ENCODE assay signal across 33 cellular contexts in the genomic region with DNA sequence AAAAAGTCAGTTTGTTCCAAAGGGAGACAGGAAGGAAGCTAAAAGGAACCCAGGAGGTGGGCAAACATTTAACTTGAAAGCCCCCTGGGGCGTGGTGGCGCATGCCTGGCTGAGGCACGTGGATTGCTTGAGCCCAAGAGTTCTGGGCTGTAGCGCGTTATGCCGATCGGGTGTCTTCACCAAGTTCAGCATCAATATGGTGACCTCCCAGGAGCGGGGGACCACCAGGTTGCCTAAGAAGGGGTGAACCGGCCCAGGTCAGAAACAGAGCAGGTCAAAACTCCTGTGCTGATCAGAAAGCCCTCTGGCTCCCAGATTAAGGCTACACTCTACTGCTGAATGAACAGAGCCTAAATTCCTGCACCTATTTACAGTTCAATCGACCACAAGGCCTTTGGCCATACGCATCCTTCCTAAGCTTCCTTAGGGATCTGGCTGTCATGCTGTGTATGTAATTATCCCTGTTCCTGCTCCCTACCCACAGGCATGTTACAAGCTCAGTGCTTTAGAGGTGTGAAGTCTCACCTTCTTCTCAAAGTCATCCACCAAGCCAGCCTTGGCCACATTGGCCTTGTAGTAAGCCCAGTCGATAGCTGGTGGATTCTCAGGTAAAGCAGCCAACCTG.
"Had no signal": no experiment of that assay in that cellular context is flagged by ENCODE, and none has a peak within 500 bp of the region (broad histone marks: within the 10 kb centered on the region; RNA-seq: fewer than 3 reads in every experiment).

No MANE protein-coding gene starts in this region.

- H3K27me3 Mint-ChIP-seq: activated naive CD8-positive, alpha-beta T cell treated with anti-CD3 and anti-CD28 coated beads for 36 hours; stimulated activated naive CD8-positive, alpha-beta T cell treated with anti-CD3 and anti-CD28 coated beads, Interleukin-15, Interleukin-2, amounts not matched to agents 100 ng/mL and 50 ng/mL, for 24 hours had no signal

- FAIRE-seq: colon, urothelium cell line had no signal

- ATAC-seq: body of pancreas, gastrocnemius medialis, sciatic nerve had no signal

- H3K36me3 ChIP-seq: ovary, prostate gland had no signal

- H3K4me3 ChIP-seq: adrenal gland, body of pancreas, gastrocnemius medialis, left ventricle myocardium inferior, lung, ovary, prostate gland, skin epidermis, thoracic aorta had no signal

- DNase-seq: activated CD4-positive, alpha-beta T cell treated with anti-CD3 and anti-CD28 coated beads for 4 hours; activated CD4-positive, alpha-beta T cell treated with anti-CD3 and anti-CD28 coated beads, Interleukin-2, amount 50 U/mL, for 48 hours; activated CD4-positive, CD25-positive, alpha-beta regulatory T cell; activated CD8-positive, alpha-beta memory T cell treated with anti-CD3 and anti-CD28 coated beads, Interleukin-2, amount 50 U/mL, for 4 hours; activated effector memory CD4-positive, alpha-beta T cell treated with anti-CD3 and anti-CD28 coated beads, Interleukin-2, amount 50 U/mL, for 16 hours; activated naive CD4-positive, alpha-beta T cell treated with anti-CD3 and anti-CD28 coated beads for 36 hours; activated naive CD8-positive, alpha-beta T cell treated with anti-CD3 and anti-CD28 coated beads for 36 hours; activated T-cell treated with anti-CD3 and anti-CD28 coated beads, Interleukin-2, amount 50 U/mL, for 1 hour; adrenal gland; aorta; body of pancreas; dermis blood vessel endothelial cell; effector CD4-positive, alpha-beta T cell; erythroblast; gastrocnemius medialis; glutamatergic neuron; islet precursor cell; left ventricle myocardium inferior; ovary; retina; stimulated activated CD4-positive, alpha-beta T cell treated with anti-CD3 and anti-CD28 coated beads, Interleukin-12 subunit alpha, Interleukin-12 subunit beta, amount 100 ng/mL, for 4 hours; stimulated activated CD4-positive, alpha-beta T cell treated with anti-CD3 and anti-CD28 coated beads, Interleukin-4, amount 100 ng/mL, for 1 hour; trophoblast cell had no signal

- H3K9me3 ChIP-seq: adrenal gland, body of pancreas, gastrocnemius medialis, left ventricle myocardium inferior, ovary, prostate gland, thoracic aorta had no signal

- H3K27ac Mint-ChIP-seq: activated naive CD4-positive, alpha-beta T cell treated with anti-CD3 and anti-CD28 coated beads for 36 hours; activated naive CD8-positive, alpha-beta T cell treated with anti-CD3 and anti-CD28 coated beads for 36 hours; activated T-helper 1 cell treated with anti-CD3 and anti-CD28 coated beads, Interleukin-12 subunit alpha, Interleukin-12 subunit beta, Interleukin-2, Interleukin-4 antibody, amounts not matched to agents 30 ng/mL and 10 ng/mL and 1 ng/mL, durations not matched to agents 14 hours and 24 hours and 36 hours; nephron; stimulated activated naive CD8-positive, alpha-beta T cell treated with anti-CD3 and anti-CD28 coated beads, Interleukin-15, Interleukin-2, amounts not matched to agents 100 ng/mL and 50 ng/mL, for 24 hours had no signal

- H3K9me3 Mint-ChIP-seq: activated naive CD4-positive, alpha-beta T cell treated with anti-CD3 and anti-CD28 coated beads for 36 hours; activated naive CD8-positive, alpha-beta T cell treated with anti-CD3 and anti-CD28 coated beads for 36 hours; activated T-helper 1 cell treated with anti-CD3 and anti-CD28 coated beads, Interleukin-12 subunit alpha, Interleukin-12 subunit beta, Interleukin-2, Interleukin-4 antibody, amounts not matched to agents 30 ng/mL and 10 ng/mL and 1 ng/mL, durations not matched to agents 14 hours and 24 hours and 36 hours; nephron; stimulated activated naive CD8-positive, alpha-beta T cell treated with anti-CD3 and anti-CD28 coated beads, Interleukin-15, Interleukin-2, amounts not matched to agents 100 ng/mL and 50 ng/mL, for 24 hours had no signal

- H3K4me3 Mint-ChIP-seq: activated naive CD4-positive, alpha-beta T cell treated with anti-CD3 and anti-CD28 coated beads for 36 hours; activated naive CD8-positive, alpha-beta T cell treated with anti-CD3 and anti-CD28 coated beads for 36 hours; activated T-helper 1 cell treated with anti-CD3 and anti-CD28 coated beads, Interleukin-12 subunit alpha, Interleukin-12 subunit beta, Interleukin-2, Interleukin-4 antibody, amounts not matched to agents 30 ng/mL and 10 ng/mL and 1 ng/mL, durations not matched to agents 14 hours and 24 hours and 36 hours; stimulated activated naive CD8-positive, alpha-beta T cell treated with anti-CD3 and anti-CD28 coated beads, Interleukin-15, Interleukin-2, amounts not matched to agents 100 ng/mL and 50 ng/mL, for 24 hours had no signal

- H3K27me3 ChIP-seq: adrenal gland, body of pancreas, gastrocnemius medialis, ovary had no signal

- H3K27ac ChIP-seq: adrenal gland, body of pancreas, gastrocnemius medialis, left ventricle myocardium inferior, ovary, prostate gland, thoracic aorta had no signal

- H3K4me1 ChIP-seq: prostate gland had no signal
